28 cellular contexts compared by ENCODE assay signal in genomic region chr20:9501473-9501872, GRCh38. TPM values are rescaled to one million over a fixed set of nuclear protein-coding genes. Genes with fewer than 3 reads are reported as not detected.
"Had no signal": no experiment of that assay in that cellular context is flagged by ENCODE, and none has a peak within 500 bp of the region (broad histone marks: within the 10 kb centered on the region; RNA-seq: fewer than 3 reads in every experiment).

No MANE protein-coding gene starts in this region.

- DNase-seq: stimulated activated CD4-positive, alpha-beta T cell treated with anti-CD3 and anti-CD28 coated beads, Interleukin-2, amount 100 ng/mL, for 48 hours; stimulated activated CD4-positive, alpha-beta T cell treated with anti-CD3 and anti-CD28 coated beads, Interleukin-4, amount 100 ng/mL, for 1 hour; stimulated activated CD4-positive, alpha-beta T cell treated with anti-CD3 and anti-CD28 coated beads, Interleukin-4, amount 100 ng/mL, for 24 hours; stimulated activated CD4-positive, alpha-beta T cell treated with anti-CD3 and anti-CD28 coated beads, Interleukin-4, amount 100 ng/mL, for 4 hours; stimulated activated CD8-positive, alpha-beta memory T cell treated with anti-CD3 and anti-CD28 coated beads, Interleukin-4, amount 100 ng/mL, for 48 hours; stimulated activated naive B cell treated with anti-CD40 and anti-IgM and Interleukin-4, amounts not matched to agents 10 μg/mL and 1 μg/mL and 100 μg/mL, for 72 hours; stimulated activated naive CD4-positive, alpha-beta T cell; stimulated activated naive CD4-positive, alpha-beta T cell treated with Interleukin-2 at 50 U/mL for 16 hours; stimulated activated naive CD8-positive, alpha-beta T cell treated with anti-CD3 and anti-CD28 coated beads, Interleukin-15, amount 100 ng/mL, for 72 hours; stimulated activated naive CD8-positive, alpha-beta T cell treated with anti-CD3 and anti-CD28 coated beads, Interleukin-15, Interleukin-2, amounts not matched to agents 100 U/mL and 50 U/mL, for 24 hours; stomach; substantia nigra; testis; thyroid gland; tibial artery; transverse colon; trophoblast cell; upper lobe of left lung; upper lobe of right lung; uterus had no signal

- H3K36me3 ChIP-seq: stomach, suprapubic skin, thoracic aorta, thyroid gland, tibial artery, tibial nerve, transverse colon, upper lobe of left lung, upper lobe of right lung, uterus, vagina had no signal

- H3K4me1 ChIP-seq: uterus, vagina had no signal

- FAIRE-seq: urothelium cell line had no signal

- H3K27ac ChIP-seq: stomach, suprapubic skin, testis, thoracic aorta, thyroid gland, tibial artery, tibial nerve, transverse colon, upper lobe of left lung, upper lobe of right lung, uterus, vagina had no signal

- H3K27me3 ChIP-seq: testis, thyroid gland, uterus, vagina had no signal

- ATAC-seq: stimulated activated effector memory CD8-positive, alpha-beta T cell treated with anti-CD3 and anti-CD28 coated beads, Interleukin-12 subunit alpha, Interleukin-12 subunit beta, amount 100 ng/mL, for 72 hours; stimulated activated memory B cell treated with anti-CD40 and anti-IgM and Interleukin-4, amounts not matched to agents 10 μg/mL and 1 μg/mL and 100 μg/mL, for 72 hours; stimulated activated naive B cell treated with anti-CD40 and anti-IgM and Interleukin-4, amounts not matched to agents 10 μg/mL and 1 μg/mL and 100 μg/mL, for 72 hours; stimulated activated naive CD8-positive, alpha-beta T cell treated with anti-CD3 and anti-CD28 coated beads, Interleukin-15, amount 100 ng/mL, for 72 hours; stimulated activated naive CD8-positive, alpha-beta T cell treated with anti-CD3 and anti-CD28 coated beads, Interleukin-15, Interleukin-2, amounts not matched to agents 100 U/mL and 50 U/mL, for 24 hours; upper lobe of right lung had no signal

- H3K9me3 ChIP-seq: stomach, suprapubic skin, testis, thoracic aorta, thyroid gland, tibial artery, tibial nerve, transverse colon, upper lobe of left lung, upper lobe of right lung, uterus, vagina had no signal

- H3K4me3 ChIP-seq: stomach, suprapubic skin, testis, thoracic aorta, thyroid gland, tibial artery, tibial nerve, transverse colon, upper lobe of left lung, upper lobe of right lung, uterus, vagina had no signal

RNA-seq across cellular contexts. Expression of gene LAMP5, which starts 12.9 kb away (rescaled TPM):
- total RNA-seq: subcutaneous adipose tissue, thoracic aorta had no signal
